ENCODE assay signal across 20 cellular contexts in genomic region chr1:99266731-99267130, GRCh38. TPM values are rescaled to one million over a fixed set of nuclear protein-coding genes. Genes with fewer than 3 reads are reported as not detected.
DNase-seq lines count a peak whose midpoint lies in the region; ATAC-seq and TF ChIP-seq lines count a peak whose summit lies in the region.
"Had no signal": no experiment of that assay in that cellular context is flagged by ENCODE, and none has a peak within 500 bp of the region (broad histone marks: within the 10 kb centered on the region; RNA-seq: fewer than 3 reads in every experiment).

No MANE protein-coding gene starts in this region.

- H3K9me2 ChIP-seq in SK-N-SH = no peaks in the 10 kb centered on the region

- WGBS in SK-N-SH (ENCODE audit: low lambda C conversion rate) = 54% methylated on average over 2 of the region's 2 CpGs
- WGBS in urinary bladder = 54% methylated on average over 2 of the region's 2 CpGs

- H3K4me1 ChIP-seq in SK-N-SH (ENCODE audit: control insufficient read depth in 1 of 2, insufficient read depth in 2 of 2, low read depth in 1 of 2, low read length in 1 of 2) (peaks cover 0 to 8% of the 10 kb centered on the region in 2 experiments; a peak in 3 of 4 replicates), urinary bladder (ENCODE audit: insufficient read depth) (no peaks in the 10 kb centered on the region)
- H3K4me1 ChIP-seq: right lobe of liver, SJCRH30 had no signal

- no peak overlapping the region for H3K4me2 ChIP-seq in SK-N-SH

- no peak for TF ChIP-seq EP300 in SK-N-SH (IDR thresholded peaks at IDR 0.05; ENCODE audit: borderline replicate concordance in 1 of 2, low read depth in 1 of 2, low read length in 1 of 2)

- H3K36me3 ChIP-seq in SK-N-SH (replicated peaks in 1 of 2; ENCODE audit: control insufficient read depth in 1 of 2, insufficient read depth in 2 of 2, low read length in 1 of 2) = no peaks in the 10 kb centered on the region
- no peaks in the 10 kb centered on the region for H3K36me3 ChIP-seq in urinary bladder (ENCODE audit: insufficient read depth)
- H3K36me3 ChIP-seq: heart left ventricle, right lobe of liver, SJCRH30, thyroid gland had no signal

- CTCF ChIA-PET in SK-N-SH (lab: Yijun Ruan, JAX) = interaction anchor here (1.6 kb wide), 1 partner anchor 86 kb away, joined by 4 read pairs; no protein-coding TSS in a partner anchor

- no peak overlapping the region for H3K9ac ChIP-seq in SK-N-SH

- TF ChIP-seq CTCF in SK-N-SH (IDR thresholded peaks at IDR 0.05) = no peak
- no peak for TF ChIP-seq CTCF in fibroblast of the aortic adventitia (IDR thresholded peaks at IDR 0.05; ENCODE audit: insufficient read depth, low read length)

- H4K20me1 ChIP-seq in SK-N-SH (ENCODE audit: insufficient read depth) = no peaks in the 10 kb centered on the region

- peak overlapping the region in 1 of 2 experiments; percentile 90; a peak in 2 of 4 replicates for H3K27ac ChIP-seq in SK-N-SH (ENCODE audit: low read depth in 2 of 2, low read length in 1 of 2)
- no peak overlapping the region for H3K27ac ChIP-seq in urinary bladder (ENCODE audit: low read depth)
- H3K27ac ChIP-seq: 22Rv1, heart left ventricle, right lobe of liver, SJCRH30, thyroid gland had no signal

- ATAC-seq in SK-N-SH treated with all-trans-retinoic acid at 6 μM for 48 hours (peak; percentile 23; the same call in 1 of the 3 replicates), GM18498 (IDR thresholded peaks at IDR 0.05; ENCODE audit: unreplicated experiment) (no peak)
- ATAC-seq: heart left ventricle, right lobe of liver had no signal

- H3K79me2 ChIP-seq in SK-N-SH (ENCODE audit: insufficient read depth) = no peaks in the 10 kb centered on the region

- POLR2A ChIA-PET in SK-N-SH (lab: Yijun Ruan, JAX) = interaction anchor here (1.1 kb wide), 1 partner anchor 39 kb away, joined by 3 read pairs; no protein-coding TSS in a partner anchor

- peaks cover 15% of the 10 kb centered on the region; the same call in 1 of the 2 replicates for H3K27me3 ChIP-seq in SK-N-SH (ENCODE audit: insufficient read depth)
- H3K27me3 ChIP-seq: right lobe of liver, SJCRH30, thyroid gland had no signal

- no peaks in the 10 kb centered on the region for H3K9me3 ChIP-seq in SK-N-SH
- H3K9me3 ChIP-seq: right lobe of liver, SJCRH30, thyroid gland had no signal

- H2AFZ ChIP-seq in SK-N-SH (ENCODE audit: low read depth) = no peak overlapping the region

- DNase-seq in SK-N-SH (no peak), amniotic epithelial cell (ENCODE audit: low read depth) (peak; percentile 28), fibroblast of the aortic adventitia (ENCODE audit: low read depth) (peak; percentile 35), NCI-H1436 treated with DMSO at 0.1 percent for 48 hours (lab: John Stamatoyannopoulos, UW) (no peak)
- DNase-seq in stimulated activated naive CD4-positive, alpha-beta T cell treated with Interleukin-2 at 50 U/mL for 16 hours (lab: John Stamatoyannopoulos, UW) = no peak
- DNase-seq: activated CD4-positive, alpha-beta T cell treated with anti-CD3 and anti-CD28 coated beads, Interleukin-2, amount 10 ng/mL, durations not matched to agents 7 days and 5 days; cerebellar nuclear complex; heart left ventricle; kidney glomerular epithelial cell; NCI-H187 treated with DMSO at 0.1 percent for 48 hours; NCI-H510A treated with DMSO at 0.1 percent for 48 hours; right lobe of liver; SJCRH30; stimulated activated CD4-positive, alpha-beta T cell treated with anti-CD3 and anti-CD28 coated beads, Interleukin-2, amount 100 ng/mL, for 48 hours; stimulated activated CD8-positive, alpha-beta memory T cell treated with anti-CD3 and anti-CD28 coated beads, Interleukin-4, amount 100 ng/mL, for 48 hours; thyroid gland had no signal

- H3F3A ChIP-seq in SK-N-SH (replicated peaks; ENCODE audit: insufficient read depth) = no peaks in the 10 kb centered on the region

- no peak for TF ChIP-seq RAD21 in SK-N-SH (IDR thresholded peaks at IDR 0.05; ENCODE audit: low read length)

- H3K4me3 ChIP-seq in SK-N-SH (ENCODE audit: low read depth in 2 of 2, low read length in 1 of 2) = no peak overlapping the region
- H3K4me3 ChIP-seq in fibroblast of the aortic adventitia (ENCODE audit: low read depth, low read length) = no peak overlapping the region
- H3K4me3 ChIP-seq in urinary bladder (ENCODE audit: low read depth, low read length) = peak overlapping the region; percentile 37
- H3K4me3 ChIP-seq: heart left ventricle, right lobe of liver, SJCRH30, thyroid gland had no signal

TF ChIP-seq in SK-N-SH treated with all-trans-retinoic acid at 6 μM for 48 hours, 23 proteins besides CTCF, POLR2A, EP300 and RAD21 (continues in another document):
- TF ChIP-seq TOX (CRISPR knock-in tag; IDR thresholded peaks at IDR 0.05; ENCODE audit: borderline replicate concordance) (no peak), PPARA (CRISPR knock-in tag; IDR thresholded peaks at IDR 0.05; ENCODE audit: borderline replicate concordance) (no peak), PATZ1 (CRISPR knock-in tag; IDR thresholded peaks at IDR 0.05; ENCODE audit: borderline replicate concordance) (no peak), ARNTL (CRISPR knock-in tag; IDR thresholded peaks at IDR 0.05; ENCODE audit: borderline replicate concordance, low read depth) (no peak), ZFP30 (CRISPR knock-in tag; IDR thresholded peaks at IDR 0.05) (no peak), RARB (CRISPR knock-in tag; IDR thresholded peaks at IDR 0.05) (no peak), CSDC2 (CRISPR knock-in tag; IDR thresholded peaks at IDR 0.05) (no peak), ZC3H10 (CRISPR knock-in tag; IDR thresholded peaks at IDR 0.05) (no peak)

TF ChIP-seq in SK-N-SH, 30 proteins besides CTCF, POLR2A, EP300 and RAD21:
- no peak for TF ChIP-seq JUND (IDR thresholded peaks at IDR 0.05)
- TF ChIP-seq ELF1 (IDR thresholded peaks at IDR 0.05) = no peak
- no peak for TF ChIP-seq RXRA (IDR thresholded peaks at IDR 0.05; ENCODE audit: borderline replicate concordance, low read depth)

RNA-seq across cellular contexts. Expression of gene PLPPR4, which starts 2.4 kb away (rescaled TPM):
- polyA plus RNA-seq in SK-N-SH (2012; rRNA removed) (0.61 and 2.1 TPM in 2 replicates), urinary bladder (25.4 TPM)
- 2.0 and 4.0 TPM in 2 replicates for polyA plus RNA-seq in SK-N-SH (2012; cell fraction: cytosol; rRNA removed)
- 2.9 and 3.6 TPM in 2 replicates for polyA plus RNA-seq in SK-N-SH (2012; cell fraction: nucleus; rRNA removed)
- total RNA-seq in fibroblast of the aortic adventitia (ENCODE audit: low replicate concordance) (1.1 and 2.8 TPM in 2 replicates), urinary bladder (23.8 TPM)
- total RNA-seq: activated CD4-positive, alpha-beta T cell treated with anti-CD3 and anti-CD28 coated beads, Interleukin-2, amount 10 ng/mL, durations not matched to agents 7 days and 5 days had no signal

Comparison
In these comparisons a context has a peak if more than half of its experiments do, and no peak if none do; other contexts are left out.
1. DNase-seq: peak in amniotic epithelial cell (single experiment) and fibroblast of the aortic adventitia (single experiment); none in SK-N-SH (single experiment), NCI-H1436 treated with DMSO at 0.1 percent for 48 hours (single experiment) and stimulated activated naive CD4-positive, alpha-beta T cell treated with Interleukin-2 at 50 U/mL for 16 hours (single experiment).